16 cellular contexts compared by ENCODE assay signal in genomic region chr4:6938758-6939201, GRCh38. TPM values are rescaled to one million over a fixed set of nuclear protein-coding genes. Genes with fewer than 3 reads are reported as not detected.
DNase-seq lines count a peak whose midpoint lies in the region; ATAC-seq and TF ChIP-seq lines count a peak whose summit lies in the region.
"Had no signal": no experiment of that assay in that cellular context is flagged by ENCODE, and none has a peak within 500 bp of the region (broad histone marks: within the 10 kb centered on the region; RNA-seq: fewer than 3 reads in every experiment).

No MANE protein-coding gene starts in this region.

- no peaks in the 10 kb centered on the region for H3K9me2 ChIP-seq in DOHH2 (replicated peaks; ENCODE audit: control insufficient read depth, low read length)

- H3K36me3 Mint-ChIP-seq in central memory CD8-positive, alpha-beta T cell (ENCODE audit: insufficient read depth), result peaks cover 10% of the 10 kb centered on the region
- peaks cover 29% of the 10 kb centered on the region for H3K36me3 Mint-ChIP-seq in stimulated activated memory B cell treated with anti-CD40 and anti-IgM and Interleukin-4, amounts not matched to agents 10 μg/mL and 1 μg/mL and 100 μg/mL, for 72 hours

- no peaks in the 10 kb centered on the region for H3K9me3 ChIP-seq in DOHH2 (ENCODE audit: control insufficient read depth, insufficient read depth, low read length)
- H3K9me3 ChIP-seq in lower lobe of right lung, result no peaks in the 10 kb centered on the region
- H3K9me3 ChIP-seq: right lobe of liver had no signal

- TF ChIP-seq CTCF in DOHH2 (IDR thresholded peaks at IDR 0.05; ENCODE audit: low read depth, low read length, poor library complexity, severe bottlenecking), result no peak
- no peak for TF ChIP-seq CTCF in lower lobe of right lung (IDR thresholded peaks at IDR 0.05)

- peaks cover 11% of the 10 kb centered on the region for H3F3A ChIP-seq in DOHH2 (ENCODE audit: control insufficient read depth, insufficient read depth)

- peak overlapping the region; percentile 94 for H3K27ac Mint-ChIP-seq in central memory CD8-positive, alpha-beta T cell (ENCODE audit: low read depth)
- H3K27ac Mint-ChIP-seq in stimulated activated memory B cell treated with anti-CD40 and anti-IgM and Interleukin-4, amounts not matched to agents 10 μg/mL and 1 μg/mL and 100 μg/mL, for 72 hours, result peak overlapping the region; percentile 69
- H3K27ac Mint-ChIP-seq: stimulated activated naive CD8-positive, alpha-beta T cell treated with anti-CD3 and anti-CD28 coated beads, Interleukin-15, amount 100 ng/mL, for 72 hours had no signal

- no peak for DNase-seq in central memory CD8-positive, alpha-beta T cell (ENCODE audit: low spot score in 2 of 2)
- DNase-seq in lower lobe of right lung, result peak; percentile 73
- DNase-seq in DMS79 treated with DMSO at 0.1 percent for 48 hours (lab: John Stamatoyannopoulos, UW), result no peak
- DNase-seq in HuH-7 (ENCODE audit: low spot score), result no peak
- DNase-seq: activated CD4-positive, alpha-beta T cell treated with anti-CD3 and anti-CD28 coated beads for 4 hours; activated T-cell treated with anti-CD3 and anti-CD28 coated beads, Interleukin-2, amount 50 U/mL, for 1 hour; kidney; NCI-H1930; stimulated activated naive CD8-positive, alpha-beta T cell treated with anti-CD3 and anti-CD28 coated beads, Interleukin-15, amount 100 ng/mL, for 72 hours; T-helper 2 cell had no signal

- H3K27me3 Mint-ChIP-seq in central memory CD8-positive, alpha-beta T cell, result no peaks in the 10 kb centered on the region
- no peaks in the 10 kb centered on the region for H3K27me3 Mint-ChIP-seq in stimulated activated memory B cell treated with anti-CD40 and anti-IgM and Interleukin-4, amounts not matched to agents 10 μg/mL and 1 μg/mL and 100 μg/mL, for 72 hours
- H3K27me3 Mint-ChIP-seq: natural killer cell treated with Interleukin-12 subunit alpha and Interleukin-12 subunit beta and Interleukin-15 and Interleukin-18, amount 100 ng/mL, for 72 hours; stimulated activated naive CD8-positive, alpha-beta T cell treated with anti-CD3 and anti-CD28 coated beads, Interleukin-15, amount 100 ng/mL, for 72 hours had no signal

- H3K36me3 ChIP-seq in DOHH2 (ENCODE audit: control insufficient read depth, low read length), result peaks cover 43% of the 10 kb centered on the region
- no peaks in the 10 kb centered on the region for H3K36me3 ChIP-seq in lower lobe of right lung
- H3K36me3 ChIP-seq: right lobe of liver had no signal

- H3K79me2 ChIP-seq in DOHH2 (ENCODE audit: control insufficient read depth, low read length), result peaks cover 92% of the 10 kb centered on the region

- peaks cover 86% of the 10 kb centered on the region for H3K4me1 Mint-ChIP-seq in central memory CD8-positive, alpha-beta T cell
- H3K4me1 Mint-ChIP-seq in stimulated activated memory B cell treated with anti-CD40 and anti-IgM and Interleukin-4, amounts not matched to agents 10 μg/mL and 1 μg/mL and 100 μg/mL, for 72 hours, result peaks cover 90% of the 10 kb centered on the region

- no peaks in the 10 kb centered on the region for H3K9me3 Mint-ChIP-seq in central memory CD8-positive, alpha-beta T cell
- H3K9me3 Mint-ChIP-seq in stimulated activated memory B cell treated with anti-CD40 and anti-IgM and Interleukin-4, amounts not matched to agents 10 μg/mL and 1 μg/mL and 100 μg/mL, for 72 hours, result peaks cover 5% of the 10 kb centered on the region
- H3K9me3 Mint-ChIP-seq: natural killer cell treated with Interleukin-12 subunit alpha and Interleukin-12 subunit beta and Interleukin-15 and Interleukin-18, amount 100 ng/mL, for 72 hours had no signal

- H3K4me3 Mint-ChIP-seq in central memory CD8-positive, alpha-beta T cell, result no peak overlapping the region
- H3K4me3 Mint-ChIP-seq in stimulated activated memory B cell treated with anti-CD40 and anti-IgM and Interleukin-4, amounts not matched to agents 10 μg/mL and 1 μg/mL and 100 μg/mL, for 72 hours, result peak overlapping the region; percentile 22
- H3K4me3 Mint-ChIP-seq: stimulated activated naive CD8-positive, alpha-beta T cell treated with anti-CD3 and anti-CD28 coated beads, Interleukin-15, amount 100 ng/mL, for 72 hours had no signal

- H3K27me3 ChIP-seq in DOHH2 (ENCODE audit: control insufficient read depth, low read length) (no peaks in the 10 kb centered on the region), lower lobe of right lung (ENCODE audit: low read depth) (no peaks in the 10 kb centered on the region)
- H3K27me3 ChIP-seq: right lobe of liver had no signal

- no peak for ATAC-seq in central memory CD8-positive, alpha-beta T cell (replicated peaks; ENCODE audit: extremely low read depth, poor library complexity, severe bottlenecking)
- ATAC-seq in lower lobe of right lung, result peak; percentile 36 to 51
- peak; percentile 24 for ATAC-seq in stimulated activated memory B cell treated with anti-CD40 and anti-IgM and Interleukin-4, amounts not matched to agents 10 μg/mL and 1 μg/mL and 100 μg/mL, for 72 hours
- no peak for ATAC-seq in GM21367 (IDR thresholded peaks at IDR 0.05; ENCODE audit: unreplicated experiment)
- ATAC-seq in GM21515 (IDR thresholded peaks at IDR 0.05; ENCODE audit: unreplicated experiment), result no peak
- ATAC-seq: stimulated activated naive CD8-positive, alpha-beta T cell treated with anti-CD3 and anti-CD28 coated beads, Interleukin-15, amount 100 ng/mL, for 72 hours had no signal

- H3K4me1 ChIP-seq in DOHH2 (ENCODE audit: control insufficient read depth, low read length) (peaks cover 60% of the 10 kb centered on the region), lower lobe of right lung (peaks cover 61% of the 10 kb centered on the region)

- H3K4me3 ChIP-seq in DOHH2 (ENCODE audit: low read length) (peak overlapping the region; percentile 11; the same call in 1 of the 2 replicates), lower lobe of right lung (no peak overlapping the region)
- H3K4me3 ChIP-seq: right lobe of liver had no signal

- intact Hi-C loops in lower lobe of right lung (cut with DNase I), result no loop called here

- peaks cover 30% of the 10 kb centered on the region for H4K20me1 ChIP-seq in DOHH2 (ENCODE audit: control insufficient read depth, insufficient read depth, low read depth, low read length)

- H3K27ac ChIP-seq in DOHH2 (ENCODE audit: low read depth, low read length) (no peak overlapping the region), lower lobe of right lung (peak overlapping the region; percentile 33)
- H3K27ac ChIP-seq: right lobe of liver had no signal

- peak overlapping the region; percentile 56 for H3K4me2 ChIP-seq in DOHH2 (ENCODE audit: low read length)

RNA-seq across cellular contexts. Expression of gene TBC1D14, which starts 29.2 kb away (rescaled TPM):
- 60.7 TPM for total RNA-seq in lower lobe of right lung

Comparison
In these comparisons a context has a peak if more than half of its experiments do, and no peak if none do; other contexts are left out.
1. ATAC-seq: peak in lower lobe of right lung (2 of 2) and stimulated activated memory B cell treated with anti-CD40 and anti-IgM and Interleukin-4, amounts not matched to agents 10 μg/mL and 1 μg/mL and 100 μg/mL, for 72 hours (single experiment); none in central memory CD8-positive, alpha-beta T cell (single experiment), GM21367 (single experiment) and GM21515 (single experiment).